7 cellular contexts compared by ENCODE assay signal in genomic region chr3:24264748-24265158, GRCh38.
DNase-seq lines count a peak whose midpoint lies in the region; ATAC-seq and TF ChIP-seq lines count a peak whose summit lies in the region.

No MANE protein-coding gene starts in this region.

- peak; percentile 84 for ATAC-seq in GM21423 (IDR thresholded peaks at IDR 0.05; ENCODE audit: unreplicated experiment)

- H3K27me3 ChIP-seq in WERI-Rb-1 (ENCODE audit: insufficient read depth, low read depth, severe bottlenecking) = no peaks in the 10 kb centered on the region
- H3K27me3 ChIP-seq in left ventricle myocardium inferior (ENCODE audit: low read depth) = no peaks in the 10 kb centered on the region

- H3K27ac ChIP-seq in WERI-Rb-1 (no peak overlapping the region), left ventricle myocardium inferior (replicated peaks) (no peak overlapping the region)

- TF ChIP-seq CTCF in GM10266 (IDR thresholded peaks at IDR 0.05; ENCODE audit: control insufficient read depth, insufficient read depth, low read depth, missing control alignments) = peak; percentile 59
- TF ChIP-seq CTCF in WERI-Rb-1 (IDR thresholded peaks at IDR 0.05; ENCODE audit: low read depth, low read length) = 0 out of 2 replicates have a peak, but pooled peaks have one; percentile 17
- peak; percentile 77 for TF ChIP-seq CTCF in left ventricle myocardium inferior (IDR thresholded peaks at IDR 0.05; ENCODE audit: borderline replicate concordance)

- peaks cover 21% of the 10 kb centered on the region for H3K4me1 ChIP-seq in left ventricle myocardium inferior

- intact Hi-C loops in left ventricle myocardium inferior (cut with micrococcal nuclease) = loop anchor here (10.0 kb wide), 1 partner anchor 230 kb away; the partner anchor contains the start of gene THRB

- H3K36me3 ChIP-seq in WERI-Rb-1 (no peaks in the 10 kb centered on the region), left ventricle myocardium inferior (no peaks in the 10 kb centered on the region)

- DNase-seq in GM10266 (ENCODE audit: extremely low spot score) (peak; percentile 53), HT1080 (ENCODE audit: low read depth) (peak; percentile 49), WERI-Rb-1 (peak; percentile 8), left ventricle myocardium inferior (no peak), superior temporal gyrus (ENCODE audit: extremely low spot score) (peak; percentile 66)
- DNase-seq in activated CD8-positive, alpha-beta memory T cell treated with anti-CD3 and anti-CD28 coated beads, Interleukin-2, amount 50 U/mL, for 4 hours = no peak

- H3K4me3 ChIP-seq in WERI-Rb-1 (ENCODE audit: low read depth, low read length) (no peak overlapping the region), left ventricle myocardium inferior (no peak overlapping the region)

- H3K9me3 ChIP-seq in WERI-Rb-1 (ENCODE audit: severe bottlenecking) (no peaks in the 10 kb centered on the region), left ventricle myocardium inferior (replicated peaks) (no peaks in the 10 kb centered on the region)

Comparison
In these comparisons a context has a peak if more than half of its experiments do, and no peak if none do; other contexts are left out.
1. DNase-seq: peak in GM10266 (single experiment), HT1080 (single experiment), WERI-Rb-1 (single experiment) and superior temporal gyrus (single experiment); none in left ventricle myocardium inferior (single experiment) and activated CD8-positive, alpha-beta memory T cell treated with anti-CD3 and anti-CD28 coated beads, Interleukin-2, amount 50 U/mL, for 4 hours (single experiment).
2. CTCF ChIP-seq: peak in every context shown above with its lines; median percentile 77 in left ventricle myocardium inferior; 59 in GM10266; 17 in WERI-Rb-1.